14 cellular contexts compared by ENCODE assay signal in genomic region chr3:107130089-107130700, GRCh38.
"Had no signal": no experiment of that assay in that cellular context is flagged by ENCODE, and none has a peak within 500 bp of the region (broad histone marks: within the 10 kb centered on the region; RNA-seq: fewer than 3 reads in every experiment).

No MANE protein-coding gene starts in this region.

- H3K4me3 Mint-ChIP-seq: endodermal cell, mesothelial cell of epicardium had no signal

- H3K9me3 Mint-ChIP-seq: endodermal cell, mesothelial cell of epicardium had no signal

- H3K27ac ChIP-seq: ascending aorta, dorsolateral prefrontal cortex, vagina had no signal

- H3K36me3 Mint-ChIP-seq: mesothelial cell of epicardium had no signal

- H3K9me3 ChIP-seq: ascending aorta, vagina had no signal

- FAIRE-seq: islet of Langerhans, small intestine had no signal

- H3K36me3 ChIP-seq: ascending aorta, vagina had no signal

- H3K27me3 ChIP-seq: ascending aorta, dorsolateral prefrontal cortex, vagina had no signal

- H3K27ac Mint-ChIP-seq: endodermal cell had no signal

- H3K4me3 ChIP-seq: ascending aorta, dorsolateral prefrontal cortex, lung, vagina had no signal

- ATAC-seq: left colon had no signal

- H3K4me1 ChIP-seq: ascending aorta, vagina had no signal

- DNase-seq: activated naive CD4-positive, alpha-beta T cell; activated T-cell treated with anti-CD3 and anti-CD28 coated beads for 4 hours; dorsolateral prefrontal cortex; endodermal cell; left colon; occipital lobe; right cardiac atrium; small intestine; stimulated activated CD4-positive, alpha-beta T cell treated with anti-CD3 and anti-CD28 coated beads, Interleukin-4, amount 100 ng/mL, for 4 hours had no signal
